In genomic region chr17:40516581-40517285, GRCh38 we compare ENCODE assay signal across 8 cellular contexts. TPM values are rescaled to one million over a fixed set of nuclear protein-coding genes. Genes with fewer than 3 reads are reported as not detected.
DNase-seq lines count a peak whose midpoint lies in the region; ATAC-seq, FAIRE-seq and TF ChIP-seq lines count a peak whose summit lies in the region.

No MANE protein-coding gene starts in this region.

- H3K4me1 ChIP-seq in DND-41 (ENCODE audit: insufficient read depth, low read length) (peaks cover 67% of the 10 kb centered on the region), K562 (replicated peaks in 1 of 2; ENCODE audit: control insufficient read depth in 2 of 2, insufficient read depth in 2 of 2, low read length in 2 of 2) (peaks cover 30 to 45% of the 10 kb centered on the region in 2 experiments)

- DNase-seq in DND-41 (peak; percentile 92), T-helper 1 cell (peak; percentile 35 to 94 (median 69)), K562 (ENCODE audit: extremely low read depth in 1 of 4, low spot score in 3 of 4) (peak; percentile 66 to 88 (median 72)), NCI-H82 (lab: John Stamatoyannopoulos, UW) (no peak), DMS 273 treated with DMSO at 0.1 percent for 48 hours (lab: John Stamatoyannopoulos, UW) (no peak)
- DNase-seq in stimulated activated CD4-positive, alpha-beta T cell treated with anti-CD3 and anti-CD28 coated beads, Interleukin-1b, Interleukin-23, amount 100 ng/mL, for 48 hours = peak; percentile 51

- in situ Hi-C loops in K562 (cut with MboI) = no loop called here

- H4K20me1 ChIP-seq in DND-41 (ENCODE audit: insufficient read depth, low read length) (no peaks in the 10 kb centered on the region), K562 (replicated peaks; ENCODE audit: control insufficient read depth, insufficient read depth, low read length) (no peaks in the 10 kb centered on the region)

- peak overlapping the region; percentile 56 for H3K4me2 ChIP-seq in DND-41 (ENCODE audit: insufficient read depth, low read length)
- H3K4me2 ChIP-seq in K562 (ENCODE audit: insufficient read depth, low read length) = peak overlapping the region; percentile 56; the same call in 1 of the 2 replicates

- TF ChIP-seq RAD21 in K562 (CRISPR knock-in tag; conservative IDR thresholded peaks at IDR 0.05 in 1 of 2, IDR thresholded peaks at IDR 0.05 in 1 of 2) = no peak

- intact Hi-C loops in K562 (cut with micrococcal nuclease) = no loop called here

- H2AFZ ChIP-seq in DND-41 (ENCODE audit: low read depth, low read length) (no peak overlapping the region), K562 (ENCODE audit: low read depth, low read length) (peak overlapping the region; percentile 14; the same call in 1 of the 2 replicates)

- 0% methylated on average over 3 of the region's 3 CpGs for WGBS in K562 (ENCODE audit: insufficient coverage, low coverage, missing lambda C conversion rate)

- no peak for TF ChIP-seq CTCF in DND-41 (IDR thresholded peaks at IDR 0.05; ENCODE audit: borderline replicate concordance, extremely low read depth, low read length, poor library complexity, severe bottlenecking)
- TF ChIP-seq CTCF in K562 (IDR thresholded peaks at IDR 0.05 in 2 of 3, conservative IDR thresholded peaks at IDR 0.05 in 1 of 3; ENCODE audit: insufficient read depth in 2 of 3, low read depth in 1 of 3, low read length in 3 of 3) = no peak

- 0 out of 2 replicates have a peak, but pooled peaks cover 2% of the 10 kb centered on the region for H3K79me2 ChIP-seq in DND-41 (ENCODE audit: insufficient read depth, low read length)
- no peaks in the 10 kb centered on the region for H3K79me2 ChIP-seq in K562 (ENCODE audit: control insufficient read depth, insufficient read depth, low read length)

- H3K36me3 ChIP-seq in DND-41 (ENCODE audit: insufficient read depth, low read length) (no peaks in the 10 kb centered on the region), K562 (ENCODE audit: control insufficient read depth, insufficient read depth, low read length) (no peaks in the 10 kb centered on the region)

- peak; percentile 98 for TF ChIP-seq EP300 in K562 (IDR thresholded peaks at IDR 0.05; ENCODE audit: low read length)

- H3K9me3 ChIP-seq in DND-41 (ENCODE audit: insufficient read depth, low read length, severe bottlenecking) (no peaks in the 10 kb centered on the region), K562 (replicated peaks; ENCODE audit: control insufficient read depth, insufficient read depth, low read depth, low read length) (no peaks in the 10 kb centered on the region)

- ATAC-seq in DND-41 (ENCODE audit: insufficient read depth, low read depth) = peak; percentile 83
- peak; percentile 74 for ATAC-seq in HG03175 (IDR thresholded peaks at IDR 0.05; ENCODE audit: unreplicated experiment)
- ATAC-seq in K562 = peak; percentile 79
- no peak for ATAC-seq in HG03045 (IDR thresholded peaks at IDR 0.05; ENCODE audit: unreplicated experiment)

- no peaks in the 10 kb centered on the region for H3K27me3 ChIP-seq in DND-41 (ENCODE audit: insufficient read depth, low read length, poor library complexity)
- H3K27me3 ChIP-seq in K562 (ENCODE audit: control insufficient read depth in 2 of 2, insufficient read depth in 2 of 2, low read length in 2 of 2) = no peaks in the 10 kb centered on the region

- peak overlapping the region; percentile 99 for H3K27ac ChIP-seq in DND-41 (ENCODE audit: low read length)
- H3K27ac ChIP-seq in K562 (ENCODE audit: extremely low read depth, low read depth, low read length) = peak overlapping the region; percentile 75

- POLR2A ChIA-PET in K562 (lab: Yijun Ruan, JAX) = interaction anchor here (0.6 to 1.0 kb wide), 4 partner anchors 10 to 157 kb away, joined by 3 read pairs; no protein-coding TSS in a partner anchor

- CTCF ChIA-PET in K562 (lab: Yijun Ruan, JAX; ENCODE audit: low intra/inter-chr PET ratio) = no interaction called here

- no peaks in the 10 kb centered on the region for H3K9me1 ChIP-seq in K562 (ENCODE audit: control insufficient read depth, insufficient read depth, low read length)

- peak overlapping the region in 1 of 2 experiments; percentile 45; a peak in 2 of 4 replicates for H3K4me3 ChIP-seq in DND-41 (ENCODE audit: low read depth in 1 of 2, low read length in 2 of 2)
- H3K4me3 ChIP-seq in K562 = no peak overlapping the region

- no peak for TF ChIP-seq POLR2A in K562 (conservative IDR thresholded peaks at IDR 0.05)

- no TSS peak for BruUV-seq in K562 (replicated peaks; lab: Mats Ljungman, UMichigan)

- peak; percentile 93 for FAIRE-seq in K562 (lab: Jason Lieb, UNC)

- H3K9ac ChIP-seq in DND-41 (ENCODE audit: low read depth, low read length) (peak overlapping the region; percentile 57), K562 (ENCODE audit: insufficient read depth in 1 of 2, low read depth in 2 of 2, low read length in 2 of 2) (peak overlapping the region; percentile 30 to 40; a peak in 2 of 4 replicates)

TF ChIP-seq in K562, 482 proteins besides CTCF, POLR2A, EP300 and RAD21 (continues in another document):
- TF ChIP-seq MEF2A (IDR thresholded peaks at IDR 0.05; ENCODE audit: control insufficient read depth, low read depth, low read length) (no peak), TEAD4 (IDR thresholded peaks at IDR 0.05; ENCODE audit: low read length) (peak; percentile 92), TEAD4 (CRISPR knock-in tag; IDR thresholded peaks at IDR 0.05; ENCODE audit: borderline replicate concordance) (no peak), RBM14 (IDR thresholded peaks at IDR 0.05; ENCODE audit: borderline replicate concordance, insufficient read depth, low read depth, low read length) (no peak), ZBED1 (IDR thresholded peaks at IDR 0.05) (no peak), ZC3H8 (IDR thresholded peaks at IDR 0.05) (no peak), RBBP5 (IDR thresholded peaks at IDR 0.05; ENCODE audit: borderline replicate concordance, insufficient read depth, low read length, poor library complexity, severe bottlenecking) (no peak), RNF2 (IDR thresholded peaks at IDR 0.05) (peak; percentile 96), MAFF (IDR thresholded peaks at IDR 0.05; ENCODE audit: low read length) (no peak), HNRNPUL1 (IDR thresholded peaks at IDR 0.05; ENCODE audit: low read length) (no peak), STAG1 (CRISPR knock-in tag; IDR thresholded peaks at IDR 0.05; ENCODE audit: borderline replicate concordance) (no peak), ZNF449 (CRISPR knock-in tag; IDR thresholded peaks at IDR 0.05) (no peak), TCF3 (CRISPR knock-in tag; IDR thresholded peaks at IDR 0.05) (peak; percentile 76), HEY1 (CRISPR knock-in tag; IDR thresholded peaks at IDR 0.05; ENCODE audit: borderline replicate concordance) (no peak), KLF1 (tag; IDR thresholded peaks at IDR 0.05) (peak; percentile 12; the same call in 1 of the 2 replicates)

RNA-seq across cellular contexts. Expression of gene TNS4, which starts 15.3 kb away (rescaled TPM):
- total RNA-seq in K562 (2011; cell fraction: chromatin; rRNA removed; ENCODE audit: low replicate concordance) = 2.1 and 5.8 TPM in 2 replicates
- total RNA-seq in K562 (2011; cell fraction: nucleolus; rRNA removed) = 1.4 and 1.7 TPM in 2 replicates
- total RNA-seq in K562 (2011; cell fraction: nucleoplasm; rRNA removed) = 2.7 and 2.8 TPM in 2 replicates
- total RNA-seq in K562 (2014; rRNA removed) = 0.18 and 0.24 TPM in 2 replicates
- total RNA-seq in K562 (2014; rRNA removed; fragmentation: Illumina TruSeq; extraction: Trizol) = 0.06 and 0.11 TPM in 2 replicates
- not detected in 2 replicates for total RNA-seq in K562 (2015; rRNA removed; fragmentation: Illumina TruSeq; extraction: Trizol)
- total RNA-seq in K562 (2021) = 0.73 and 0.78 TPM in 2 replicates
- 0.15 and 0.53 TPM in 2 replicates for polyA plus RNA-seq in K562 (2011; rRNA removed)
- polyA plus RNA-seq in K562 (2011; cell fraction: cytosol; rRNA removed) = 0.09 and 0.89 TPM in 2 replicates
- 0.38 and 4.1 TPM in 2 replicates for polyA plus RNA-seq in K562 (2011; cell fraction: nucleus; rRNA removed)
- polyA plus RNA-seq in K562 (2012) = 0.49 and 1.4 TPM in 2 replicates
- 0.54 and 0.61 TPM in 2 replicates for polyA plus RNA-seq in K562 (2014; fragmentation: Illumina TruSeq; extraction: Trizol)
- under 1 TPM; 0.04 to 0.07 TPM for polyA plus RNA-seq in K562 (2014; fragmentation: Nextera tagmentation; extraction: Ambion mirVana)
- polyA plus RNA-seq in K562 (2014; rRNA removed) = 0.29 and 0.40 TPM in 2 replicates
- 1.1 TPM in 1 of 2 replicates, not detected in the other for polyA minus RNA-seq in K562 (2011; rRNA and poly(A)+ RNA removed)
- 1.1 TPM in 1 of 2 replicates, not detected in the other for polyA minus RNA-seq in K562 (2011; cell fraction: cytosol; rRNA and poly(A)+ RNA removed)
- polyA minus RNA-seq in K562 (2011; cell fraction: nucleus; rRNA and poly(A)+ RNA removed) = 0.22 and 2.7 TPM in 2 replicates

RNA-seq across cellular contexts. Expression of gene CCR7, which starts 48.5 kb away (rescaled TPM):
- total RNA-seq in K562 (2011; cell fraction: chromatin; rRNA removed; ENCODE audit: low replicate concordance) = 0.62 and 2.8 TPM in 2 replicates
- 1.6 and 2.2 TPM in 2 replicates for total RNA-seq in K562 (2011; cell fraction: nucleolus; rRNA removed)
- total RNA-seq in K562 (2011; cell fraction: nucleoplasm; rRNA removed) = 1.1 and 1.2 TPM in 2 replicates
- total RNA-seq in K562 (2014; rRNA removed) = 0.14 and 0.33 TPM in 2 replicates
- total RNA-seq in K562 (2014; rRNA removed; fragmentation: Illumina TruSeq; extraction: Trizol) = 0.13 and 0.22 TPM in 2 replicates
- total RNA-seq in K562 (2015; rRNA removed; fragmentation: Illumina TruSeq; extraction: Trizol) = 0.30 and 0.51 TPM in 2 replicates
- 1.1 and 1.3 TPM in 2 replicates for total RNA-seq in K562 (2021)
- polyA plus RNA-seq in K562 (2011; rRNA removed) = 0.46 and 1.4 TPM in 2 replicates
- polyA plus RNA-seq in K562 (2011; cell fraction: cytosol; rRNA removed) = 0.83 and 6.2 TPM in 2 replicates
- polyA plus RNA-seq in K562 (2011; cell fraction: nucleus; rRNA removed) = 0.28 and 2.5 TPM in 2 replicates
- polyA plus RNA-seq in K562 (2012) = 0.48 and 2.1 TPM in 2 replicates
- polyA plus RNA-seq in K562 (2014; fragmentation: Illumina TruSeq; extraction: Trizol) = 0.48 and 0.73 TPM in 2 replicates
- 1 to 10 TPM in 1 of 2 experiments, under 1 TPM in 1; 0.58 to 1.0 TPM for polyA plus RNA-seq in K562 (2014; fragmentation: Nextera tagmentation; extraction: Ambion mirVana)
- 0.32 and 0.56 TPM in 2 replicates for polyA plus RNA-seq in K562 (2014; rRNA removed)
- polyA minus RNA-seq in K562 (2011; rRNA and poly(A)+ RNA removed) = 1.1 and 4.7 TPM in 2 replicates
- 1.3 TPM in 1 of 2 replicates, not detected in the other for polyA minus RNA-seq in K562 (2011; cell fraction: cytosol; rRNA and poly(A)+ RNA removed)
- 0.67 and 1.5 TPM in 2 replicates for polyA minus RNA-seq in K562 (2011; cell fraction: nucleus; rRNA and poly(A)+ RNA removed)

Comparison
In these comparisons a context has a peak if more than half of its experiments do, and no peak if none do; other contexts are left out.
1. DNase-seq: peak in DND-41 (single experiment), T-helper 1 cell (5 of 5), K562 (4 of 4) and stimulated activated CD4-positive, alpha-beta T cell treated with anti-CD3 and anti-CD28 coated beads, Interleukin-1b, Interleukin-23, amount 100 ng/mL, for 48 hours (single experiment); none in NCI-H82 (single experiment) and DMS 273 treated with DMSO at 0.1 percent for 48 hours (single experiment).